In genomic region chr12:97465012-97465345, GRCh38 we compare ENCODE assay signal across 18 cellular contexts. TPM values are rescaled to one million over a fixed set of nuclear protein-coding genes. Genes with fewer than 3 reads are reported as not detected.
DNase-seq lines count a peak whose midpoint lies in the region; ATAC-seq and TF ChIP-seq lines count a peak whose summit lies in the region.
"Had no signal": no experiment of that assay in that cellular context is flagged by ENCODE, and none has a peak within 500 bp of the region (broad histone marks: within the 10 kb centered on the region; RNA-seq: fewer than 3 reads in every experiment).

No MANE protein-coding gene starts in this region.

- DNase-seq in NCI-H2196 (lab: John Stamatoyannopoulos, UW; ENCODE audit: unreplicated experiment) (peak; percentile 48), NCI-H2196 treated with DMSO at 0.1 percent for 48 hours (lab: John Stamatoyannopoulos, UW; ENCODE audit: unreplicated experiment) (no peak), left lung (no peak), upper lobe of left lung (no peak), RKO (ENCODE audit: low spot score) (no peak)
- DNase-seq: activated CD4-positive, alpha-beta T cell treated with anti-CD3 and anti-CD28 coated beads, Interleukin-2, amount 10 ng/mL, durations not matched to agents 7 days and 5 days; CD8-positive, alpha-beta T cell; foreskin fibroblast; GDM1; left ventricle myocardium inferior; Peyer's patch; small intestine had no signal

- no peak overlapping the region for H3K27ac ChIP-seq in left lung
- H3K27ac ChIP-seq in upper lobe of left lung: no peak overlapping the region
- H3K27ac ChIP-seq in gastroesophageal sphincter: no peak overlapping the region
- H3K27ac ChIP-seq: A549, left ventricle myocardium inferior, Peyer's patch had no signal

- intact Hi-C loops in left lung (cut with DNase I): no loop called here

- 21 to 27% methylated on average over 9 of the region's 9 CpGs for WGBS in upper lobe of left lung, 2 donors
- 40 to 44% methylated on average over 2 to 3 of the region's 9 CpGs for WGBS in gastroesophageal sphincter (ENCODE audit: low coverage in 1 of 2), 2 donors

- peak overlapping the region; percentile 57 to 96 (median 94) for H3K27ac Mint-ChIP-seq in brain
- H3K27ac Mint-ChIP-seq: activated CD4-positive, alpha-beta T cell treated with anti-CD3 and anti-CD28 coated beads, Interleukin-2, amount 10 ng/mL, durations not matched to agents 7 days and 5 days; CD8-positive, alpha-beta T cell; natural killer cell treated with Interleukin-12 subunit alpha and Interleukin-12 subunit beta and Interleukin-15 and Interleukin-18, amount 100 ng/mL, for 72 hours had no signal

- TF ChIP-seq CTCF in brain (conservative IDR thresholded peaks at IDR 0.05) (no peak), left lung (IDR thresholded peaks at IDR 0.05) (no peak), upper lobe of left lung (IDR thresholded peaks at IDR 0.05) (no peak), gastroesophageal sphincter (IDR thresholded peaks at IDR 0.05) (no peak)

- ATAC-seq in left lung: peak; percentile 12
- ATAC-seq in upper lobe of left lung (ENCODE audit: low FRiP score in 2 of 2): no peak
- ATAC-seq in GM18519 (IDR thresholded peaks at IDR 0.05; ENCODE audit: low FRiP score, unreplicated experiment): no peak
- ATAC-seq in gastroesophageal sphincter: no peak
- ATAC-seq: A549; CD8-positive, alpha-beta T cell; natural killer cell treated with Interleukin-12 subunit alpha and Interleukin-12 subunit beta and Interleukin-15 and Interleukin-18, amount 100 ng/mL, for 72 hours had no signal

- TF ChIP-seq POLR2A in upper lobe of left lung (IDR thresholded peaks at IDR 0.05): no peak
- TF ChIP-seq POLR2A in gastroesophageal sphincter (IDR thresholded peaks at IDR 0.05): no peak

- H3K4me1 Mint-ChIP-seq in brain: peaks cover 68% of the 10 kb centered on the region
- H3K4me1 Mint-ChIP-seq: activated CD4-positive, alpha-beta T cell treated with anti-CD3 and anti-CD28 coated beads, Interleukin-2, amount 10 ng/mL, durations not matched to agents 7 days and 5 days had no signal

- TF ChIP-seq EP300 in upper lobe of left lung (IDR thresholded peaks at IDR 0.05) (no peak), gastroesophageal sphincter (IDR thresholded peaks at IDR 0.05) (no peak)

- H3K27me3 ChIP-seq in left lung (peaks cover 13 to 41% of the 10 kb centered on the region in 2 donors), upper lobe of left lung (no peaks in the 10 kb centered on the region), gastroesophageal sphincter (peaks cover 18% of the 10 kb centered on the region)
- H3K27me3 ChIP-seq: Peyer's patch had no signal

- H3K4me3 ChIP-seq in left lung: peak overlapping the region in 1 of 2 donors; percentile 3
- peak overlapping the region in 3 of 4 donors; percentile 19 to 43 (median 42) for H3K4me3 ChIP-seq in upper lobe of left lung
- H3K4me3 ChIP-seq in gastroesophageal sphincter: no peak overlapping the region
- H3K4me3 ChIP-seq: A549, left ventricle myocardium inferior, Peyer's patch had no signal

- H3K27me3 Mint-ChIP-seq in brain: peaks cover 58% of the 10 kb centered on the region

- no peaks in the 10 kb centered on the region for H3K36me3 ChIP-seq in left lung
- no peaks in the 10 kb centered on the region for H3K36me3 ChIP-seq in upper lobe of left lung
- H3K36me3 ChIP-seq in gastroesophageal sphincter: no peaks in the 10 kb centered on the region
- H3K36me3 ChIP-seq: left ventricle myocardium inferior, Peyer's patch had no signal

- H3K4me1 ChIP-seq in left lung: no peaks in the 10 kb centered on the region
- peaks cover 0 to 3% (median 0%) of the 10 kb centered on the region in 4 donors for H3K4me1 ChIP-seq in upper lobe of left lung
- H3K4me1 ChIP-seq in gastroesophageal sphincter: peaks cover 0 to 11% (median 0%) of the 10 kb centered on the region in 3 donors
- H3K4me1 ChIP-seq: A549, Peyer's patch had no signal

- H3K9me3 ChIP-seq in left lung (no peaks in the 10 kb centered on the region), upper lobe of left lung (no peaks in the 10 kb centered on the region), gastroesophageal sphincter (no peaks in the 10 kb centered on the region)
- H3K9me3 ChIP-seq: A549, left ventricle myocardium inferior, Peyer's patch had no signal

- H3K36me3 Mint-ChIP-seq in brain: peaks cover 1% of the 10 kb centered on the region
- H3K36me3 Mint-ChIP-seq: CD8-positive, alpha-beta T cell had no signal

- H3K4me3 Mint-ChIP-seq in brain: peak overlapping the region; percentile 82 to 93 (median 89)
- H3K4me3 Mint-ChIP-seq: activated CD4-positive, alpha-beta T cell treated with anti-CD3 and anti-CD28 coated beads, Interleukin-2, amount 10 ng/mL, durations not matched to agents 7 days and 5 days; CD8-positive, alpha-beta T cell; natural killer cell treated with Interleukin-12 subunit alpha and Interleukin-12 subunit beta and Interleukin-15 and Interleukin-18, amount 100 ng/mL, for 72 hours had no signal

- H3K9me3 Mint-ChIP-seq in brain: no peaks in the 10 kb centered on the region
- H3K9me3 Mint-ChIP-seq: activated CD4-positive, alpha-beta T cell treated with anti-CD3 and anti-CD28 coated beads, Interleukin-2, amount 10 ng/mL, durations not matched to agents 7 days and 5 days; CD8-positive, alpha-beta T cell had no signal

RNA-seq across cellular contexts. Expression of gene RMST, which starts 2.4 kb away (rescaled TPM):
- polyA plus RNA-seq in brain (ENCODE audit: insufficient read depth, low read depth, low replicate concordance): 3.7 TPM
- total RNA-seq in left lung (1 to 10 TPM; 4.1 to 7.5 TPM), upper lobe of left lung (10 to 100 TPM in 4 of 6 donors, 1 to 10 TPM in 2; 4.7 to 34.7 (median 22.7) TPM), gastroesophageal sphincter (10 to 100 TPM in 2 of 4 donors, 1 to 10 TPM in 2; 4.4 to 16.2 (median 9.0) TPM)
- total RNA-seq: activated CD4-positive, alpha-beta T cell treated with anti-CD3 and anti-CD28 coated beads, Interleukin-2, amount 10 ng/mL, durations not matched to agents 7 days and 5 days; CD8-positive, alpha-beta T cell; natural killer cell treated with Interleukin-12 subunit alpha and Interleukin-12 subunit beta and Interleukin-15 and Interleukin-18, amount 100 ng/mL, for 72 hours; T-helper 2 cell treated with Interferon-gamma antibody and Interleukin-4, amounts not matched to agents 100 ng/mL and 5 ng/mL, for 36 hours had no signal
- polyA plus RNA-seq: A549, small intestine had no signal

Comparison
In these comparisons a context has a peak if more than half of its experiments do, and no peak if none do; other contexts are left out.
1. H3K4me3 ChIP-seq: peak in upper lobe of left lung (3 of 4); none in gastroesophageal sphincter (0 of 2).